ENCODE assay signal across 1 cellular context in the genomic region with DNA sequence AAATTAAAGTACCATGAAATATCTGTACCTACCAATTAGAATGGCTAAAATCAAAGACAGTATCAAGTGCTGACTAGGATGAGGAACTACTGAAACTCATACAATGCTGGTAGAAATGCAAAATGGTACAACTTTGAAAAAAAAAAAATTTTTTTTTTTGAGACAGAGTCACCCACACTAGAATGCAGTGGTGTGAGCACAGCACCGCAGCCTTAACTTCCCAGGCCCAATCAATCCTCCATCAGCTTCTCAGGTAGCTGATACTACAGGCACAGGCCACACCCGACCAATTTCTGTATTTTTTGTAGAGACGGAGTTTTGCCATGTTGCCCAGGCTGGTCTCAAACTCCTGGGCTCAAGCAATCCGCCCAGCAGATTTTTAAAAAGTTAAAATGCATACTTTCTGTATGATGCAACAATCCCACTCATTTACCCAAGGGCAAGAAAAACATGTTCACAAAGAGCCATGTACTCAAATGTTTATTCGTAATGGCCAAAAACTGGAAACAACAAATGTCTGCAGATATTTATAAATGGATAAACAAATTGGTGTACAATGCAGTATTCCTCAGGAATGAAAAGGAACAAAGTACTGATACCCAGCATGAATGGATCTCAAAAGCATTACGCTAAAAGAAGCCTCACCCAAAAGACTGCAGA.
A peak's percentile ranks its signal among the peaks of the same experiment; 100 is the strongest.
TF ChIP-seq lines count a peak whose summit lies in the region.

No MANE protein-coding gene starts in this region.

TF ChIP-seq in K562, 482 proteins besides CTCF, POLR2A, EP300 and RAD21 (continued from another document and continues in another):
- TF ChIP-seq, protein P1, sequence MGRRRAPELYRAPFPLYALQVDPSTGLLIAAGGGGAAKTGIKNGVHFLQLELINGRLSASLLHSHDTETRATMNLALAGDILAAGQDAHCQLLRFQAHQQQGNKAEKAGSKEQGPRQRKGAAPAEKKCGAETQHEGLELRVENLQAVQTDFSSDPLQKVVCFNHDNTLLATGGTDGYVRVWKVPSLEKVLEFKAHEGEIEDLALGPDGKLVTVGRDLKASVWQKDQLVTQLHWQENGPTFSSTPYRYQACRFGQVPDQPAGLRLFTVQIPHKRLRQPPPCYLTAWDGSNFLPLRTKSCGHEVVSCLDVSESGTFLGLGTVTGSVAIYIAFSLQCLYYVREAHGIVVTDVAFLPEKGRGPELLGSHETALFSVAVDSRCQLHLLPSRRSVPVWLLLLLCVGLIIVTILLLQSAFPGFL (CRISPR knock-in tag; IDR thresholded peaks at IDR 0.05) = no peak
- TF ChIP-seq MYBL2 (IDR thresholded peaks at IDR 0.05; ENCODE audit: low read depth) (0 out of 2 replicates have a peak, but pooled peaks have one; percentile 23), MYBL2 (CRISPR knock-in tag; IDR thresholded peaks at IDR 0.05; ENCODE audit: borderline replicate concordance) (no peak), GATAD2B (IDR thresholded peaks at IDR 0.05; ENCODE audit: borderline replicate concordance) (no peak), TAL1 (IDR thresholded peaks at IDR 0.05) (no peak), HNRNPLL (IDR thresholded peaks at IDR 0.05; ENCODE audit: low read depth, low read length, poor library complexity, severe bottlenecking) (no peak), ARHGAP35 (IDR thresholded peaks at IDR 0.05; ENCODE audit: partially characterized antibody) (no peak), ZFP36 (IDR thresholded peaks at IDR 0.05; ENCODE audit: low read depth, low read length, partially characterized antibody) (peak; percentile 57), ZSCAN29 (IDR thresholded peaks at IDR 0.05) (no peak), ESRRB (CRISPR knock-in tag; IDR thresholded peaks at IDR 0.05; ENCODE audit: borderline replicate concordance) (no peak), CEBPB (tag; IDR thresholded peaks at IDR 0.05) (peak; percentile 84), SMC3 (conservative IDR thresholded peaks at IDR 0.05; ENCODE audit: insufficient read depth, low read depth, low read length) (no peak), HDAC1 (IDR thresholded peaks at IDR 0.05) (no peak), CCNT2 (IDR thresholded peaks at IDR 0.05; ENCODE audit: borderline replicate concordance, extremely low read depth, insufficient read length, low read depth, low read length) (no peak), ZNF507 (tag; conservative IDR thresholded peaks at IDR 0.05) (no peak), RBM17 (IDR thresholded peaks at IDR 0.05; ENCODE audit: borderline replicate concordance, low read depth, low read length) (no peak), RNF2 (IDR thresholded peaks at IDR 0.05) (no peak), SLC30A9 (CRISPR knock-in tag; IDR thresholded peaks at IDR 0.05) (no peak), POLR3A (IDR thresholded peaks at IDR 0.05; ENCODE audit: borderline replicate concordance, extremely low read depth, insufficient read depth, insufficient read length) (no peak), ZNF316 (IDR thresholded peaks at IDR 0.05) (no peak), NFIX (CRISPR knock-in tag; IDR thresholded peaks at IDR 0.05; ENCODE audit: low read depth) (no peak), ZC3H8 (IDR thresholded peaks at IDR 0.05) (no peak), ZNF445 (CRISPR knock-in tag; IDR thresholded peaks at IDR 0.05; ENCODE audit: low read depth) (no peak), POLR2AphosphoS2 (IDR thresholded peaks at IDR 0.05; ENCODE audit: low read length) (no peak), TCF7L2 (IDR thresholded peaks at IDR 0.05; ENCODE audit: low read depth, low read length) (no peak), HNRNPK (IDR thresholded peaks at IDR 0.05; ENCODE audit: low read depth, low read length, poor library complexity, severe bottlenecking) (no peak)
- TF ChIP-seq, protein P2, sequence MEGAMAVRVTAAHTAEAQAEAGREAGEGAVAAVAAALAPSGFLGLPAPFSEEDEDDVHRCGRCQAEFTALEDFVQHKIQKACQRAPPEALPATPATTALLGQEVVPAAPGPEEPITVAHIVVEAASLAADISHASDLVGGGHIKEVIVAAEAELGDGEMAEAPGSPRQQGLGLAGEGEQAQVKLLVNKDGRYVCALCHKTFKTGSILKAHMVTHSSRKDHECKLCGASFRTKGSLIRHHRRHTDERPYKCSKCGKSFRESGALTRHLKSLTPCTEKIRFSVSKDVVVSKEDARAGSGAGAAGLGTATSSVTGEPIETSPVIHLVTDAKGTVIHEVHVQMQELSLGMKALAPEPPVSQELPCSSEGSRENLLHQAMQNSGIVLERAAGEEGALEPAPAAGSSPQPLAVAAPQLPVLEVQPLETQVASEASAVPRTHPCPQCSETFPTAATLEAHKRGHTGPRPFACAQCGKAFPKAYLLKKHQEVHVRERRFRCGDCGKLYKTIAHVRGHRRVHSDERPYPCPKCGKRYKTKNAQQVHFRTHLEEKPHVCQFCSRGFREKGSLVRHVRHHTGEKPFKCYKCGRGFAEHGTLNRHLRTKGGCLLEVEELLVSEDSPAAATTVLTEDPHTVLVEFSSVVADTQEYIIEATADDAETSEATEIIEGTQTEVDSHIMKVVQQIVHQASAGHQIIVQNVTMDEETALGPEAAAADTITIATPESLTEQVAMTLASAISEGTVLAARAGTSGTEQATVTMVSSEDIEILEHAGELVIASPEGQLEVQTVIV (CRISPR knock-in tag; IDR thresholded peaks at IDR 0.05; ENCODE audit: borderline replicate concordance) = no peak
- TF ChIP-seq, protein P3, sequence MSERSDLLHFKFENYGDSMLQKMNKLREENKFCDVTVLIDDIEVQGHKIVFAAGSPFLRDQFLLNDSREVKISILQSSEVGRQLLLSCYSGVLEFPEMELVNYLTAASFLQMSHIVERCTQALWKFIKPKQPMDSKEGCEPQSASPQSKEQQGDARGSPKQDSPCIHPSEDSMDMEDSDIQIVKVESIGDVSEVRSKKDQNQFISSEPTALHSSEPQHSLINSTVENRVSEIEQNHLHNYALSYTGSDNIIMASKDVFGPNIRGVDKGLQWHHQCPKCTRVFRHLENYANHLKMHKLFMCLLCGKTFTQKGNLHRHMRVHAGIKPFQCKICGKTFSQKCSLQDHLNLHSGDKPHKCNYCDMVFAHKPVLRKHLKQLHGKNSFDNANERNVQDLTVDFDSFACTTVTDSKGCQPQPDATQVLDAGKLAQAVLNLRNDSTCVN (CRISPR knock-in tag; IDR thresholded peaks at IDR 0.05) = no peak
- TF ChIP-seq, protein P4, sequence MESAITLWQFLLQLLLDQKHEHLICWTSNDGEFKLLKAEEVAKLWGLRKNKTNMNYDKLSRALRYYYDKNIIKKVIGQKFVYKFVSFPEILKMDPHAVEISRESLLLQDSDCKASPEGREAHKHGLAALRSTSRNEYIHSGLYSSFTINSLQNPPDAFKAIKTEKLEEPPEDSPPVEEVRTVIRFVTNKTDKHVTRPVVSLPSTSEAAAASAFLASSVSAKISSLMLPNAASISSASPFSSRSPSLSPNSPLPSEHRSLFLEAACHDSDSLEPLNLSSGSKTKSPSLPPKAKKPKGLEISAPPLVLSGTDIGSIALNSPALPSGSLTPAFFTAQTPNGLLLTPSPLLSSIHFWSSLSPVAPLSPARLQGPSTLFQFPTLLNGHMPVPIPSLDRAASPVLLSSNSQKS (CRISPR knock-in tag; IDR thresholded peaks at IDR 0.05) = no peak
- TF ChIP-seq, protein P5, sequence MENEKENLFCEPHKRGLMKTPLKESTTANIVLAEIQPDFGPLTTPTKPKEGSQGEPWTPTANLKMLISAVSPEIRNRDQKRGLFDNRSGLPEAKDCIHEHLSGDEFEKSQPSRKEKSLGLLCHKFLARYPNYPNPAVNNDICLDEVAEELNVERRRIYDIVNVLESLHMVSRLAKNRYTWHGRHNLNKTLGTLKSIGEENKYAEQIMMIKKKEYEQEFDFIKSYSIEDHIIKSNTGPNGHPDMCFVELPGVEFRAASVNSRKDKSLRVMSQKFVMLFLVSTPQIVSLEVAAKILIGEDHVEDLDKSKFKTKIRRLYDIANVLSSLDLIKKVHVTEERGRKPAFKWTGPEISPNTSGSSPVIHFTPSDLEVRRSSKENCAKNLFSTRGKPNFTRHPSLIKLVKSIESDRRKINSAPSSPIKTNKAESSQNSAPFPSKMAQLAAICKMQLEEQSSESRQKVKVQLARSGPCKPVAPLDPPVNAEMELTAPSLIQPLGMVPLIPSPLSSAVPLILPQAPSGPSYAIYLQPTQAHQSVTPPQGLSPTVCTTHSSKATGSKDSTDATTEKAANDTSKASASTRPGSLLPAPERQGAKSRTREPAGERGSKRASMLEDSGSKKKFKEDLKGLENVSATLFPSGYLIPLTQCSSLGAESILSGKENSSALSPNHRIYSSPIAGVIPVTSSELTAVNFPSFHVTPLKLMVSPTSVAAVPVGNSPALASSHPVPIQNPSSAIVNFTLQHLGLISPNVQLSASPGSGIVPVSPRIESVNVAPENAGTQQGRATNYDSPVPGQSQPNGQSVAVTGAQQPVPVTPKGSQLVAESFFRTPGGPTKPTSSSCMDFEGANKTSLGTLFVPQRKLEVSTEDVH (IDR thresholded peaks at IDR 0.05; ENCODE audit: low read depth, partially characterized antibody) = no peak
- TF ChIP-seq, protein P6, sequence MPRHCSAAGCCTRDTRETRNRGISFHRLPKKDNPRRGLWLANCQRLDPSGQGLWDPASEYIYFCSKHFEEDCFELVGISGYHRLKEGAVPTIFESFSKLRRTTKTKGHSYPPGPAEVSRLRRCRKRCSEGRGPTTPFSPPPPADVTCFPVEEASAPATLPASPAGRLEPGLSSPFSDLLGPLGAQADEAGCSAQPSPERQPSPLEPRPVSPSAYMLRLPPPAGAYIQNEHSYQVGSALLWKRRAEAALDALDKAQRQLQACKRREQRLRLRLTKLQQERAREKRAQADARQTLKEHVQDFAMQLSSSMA (CRISPR knock-in tag; IDR thresholded peaks at IDR 0.05) = no peak
- TF ChIP-seq, protein P7, sequence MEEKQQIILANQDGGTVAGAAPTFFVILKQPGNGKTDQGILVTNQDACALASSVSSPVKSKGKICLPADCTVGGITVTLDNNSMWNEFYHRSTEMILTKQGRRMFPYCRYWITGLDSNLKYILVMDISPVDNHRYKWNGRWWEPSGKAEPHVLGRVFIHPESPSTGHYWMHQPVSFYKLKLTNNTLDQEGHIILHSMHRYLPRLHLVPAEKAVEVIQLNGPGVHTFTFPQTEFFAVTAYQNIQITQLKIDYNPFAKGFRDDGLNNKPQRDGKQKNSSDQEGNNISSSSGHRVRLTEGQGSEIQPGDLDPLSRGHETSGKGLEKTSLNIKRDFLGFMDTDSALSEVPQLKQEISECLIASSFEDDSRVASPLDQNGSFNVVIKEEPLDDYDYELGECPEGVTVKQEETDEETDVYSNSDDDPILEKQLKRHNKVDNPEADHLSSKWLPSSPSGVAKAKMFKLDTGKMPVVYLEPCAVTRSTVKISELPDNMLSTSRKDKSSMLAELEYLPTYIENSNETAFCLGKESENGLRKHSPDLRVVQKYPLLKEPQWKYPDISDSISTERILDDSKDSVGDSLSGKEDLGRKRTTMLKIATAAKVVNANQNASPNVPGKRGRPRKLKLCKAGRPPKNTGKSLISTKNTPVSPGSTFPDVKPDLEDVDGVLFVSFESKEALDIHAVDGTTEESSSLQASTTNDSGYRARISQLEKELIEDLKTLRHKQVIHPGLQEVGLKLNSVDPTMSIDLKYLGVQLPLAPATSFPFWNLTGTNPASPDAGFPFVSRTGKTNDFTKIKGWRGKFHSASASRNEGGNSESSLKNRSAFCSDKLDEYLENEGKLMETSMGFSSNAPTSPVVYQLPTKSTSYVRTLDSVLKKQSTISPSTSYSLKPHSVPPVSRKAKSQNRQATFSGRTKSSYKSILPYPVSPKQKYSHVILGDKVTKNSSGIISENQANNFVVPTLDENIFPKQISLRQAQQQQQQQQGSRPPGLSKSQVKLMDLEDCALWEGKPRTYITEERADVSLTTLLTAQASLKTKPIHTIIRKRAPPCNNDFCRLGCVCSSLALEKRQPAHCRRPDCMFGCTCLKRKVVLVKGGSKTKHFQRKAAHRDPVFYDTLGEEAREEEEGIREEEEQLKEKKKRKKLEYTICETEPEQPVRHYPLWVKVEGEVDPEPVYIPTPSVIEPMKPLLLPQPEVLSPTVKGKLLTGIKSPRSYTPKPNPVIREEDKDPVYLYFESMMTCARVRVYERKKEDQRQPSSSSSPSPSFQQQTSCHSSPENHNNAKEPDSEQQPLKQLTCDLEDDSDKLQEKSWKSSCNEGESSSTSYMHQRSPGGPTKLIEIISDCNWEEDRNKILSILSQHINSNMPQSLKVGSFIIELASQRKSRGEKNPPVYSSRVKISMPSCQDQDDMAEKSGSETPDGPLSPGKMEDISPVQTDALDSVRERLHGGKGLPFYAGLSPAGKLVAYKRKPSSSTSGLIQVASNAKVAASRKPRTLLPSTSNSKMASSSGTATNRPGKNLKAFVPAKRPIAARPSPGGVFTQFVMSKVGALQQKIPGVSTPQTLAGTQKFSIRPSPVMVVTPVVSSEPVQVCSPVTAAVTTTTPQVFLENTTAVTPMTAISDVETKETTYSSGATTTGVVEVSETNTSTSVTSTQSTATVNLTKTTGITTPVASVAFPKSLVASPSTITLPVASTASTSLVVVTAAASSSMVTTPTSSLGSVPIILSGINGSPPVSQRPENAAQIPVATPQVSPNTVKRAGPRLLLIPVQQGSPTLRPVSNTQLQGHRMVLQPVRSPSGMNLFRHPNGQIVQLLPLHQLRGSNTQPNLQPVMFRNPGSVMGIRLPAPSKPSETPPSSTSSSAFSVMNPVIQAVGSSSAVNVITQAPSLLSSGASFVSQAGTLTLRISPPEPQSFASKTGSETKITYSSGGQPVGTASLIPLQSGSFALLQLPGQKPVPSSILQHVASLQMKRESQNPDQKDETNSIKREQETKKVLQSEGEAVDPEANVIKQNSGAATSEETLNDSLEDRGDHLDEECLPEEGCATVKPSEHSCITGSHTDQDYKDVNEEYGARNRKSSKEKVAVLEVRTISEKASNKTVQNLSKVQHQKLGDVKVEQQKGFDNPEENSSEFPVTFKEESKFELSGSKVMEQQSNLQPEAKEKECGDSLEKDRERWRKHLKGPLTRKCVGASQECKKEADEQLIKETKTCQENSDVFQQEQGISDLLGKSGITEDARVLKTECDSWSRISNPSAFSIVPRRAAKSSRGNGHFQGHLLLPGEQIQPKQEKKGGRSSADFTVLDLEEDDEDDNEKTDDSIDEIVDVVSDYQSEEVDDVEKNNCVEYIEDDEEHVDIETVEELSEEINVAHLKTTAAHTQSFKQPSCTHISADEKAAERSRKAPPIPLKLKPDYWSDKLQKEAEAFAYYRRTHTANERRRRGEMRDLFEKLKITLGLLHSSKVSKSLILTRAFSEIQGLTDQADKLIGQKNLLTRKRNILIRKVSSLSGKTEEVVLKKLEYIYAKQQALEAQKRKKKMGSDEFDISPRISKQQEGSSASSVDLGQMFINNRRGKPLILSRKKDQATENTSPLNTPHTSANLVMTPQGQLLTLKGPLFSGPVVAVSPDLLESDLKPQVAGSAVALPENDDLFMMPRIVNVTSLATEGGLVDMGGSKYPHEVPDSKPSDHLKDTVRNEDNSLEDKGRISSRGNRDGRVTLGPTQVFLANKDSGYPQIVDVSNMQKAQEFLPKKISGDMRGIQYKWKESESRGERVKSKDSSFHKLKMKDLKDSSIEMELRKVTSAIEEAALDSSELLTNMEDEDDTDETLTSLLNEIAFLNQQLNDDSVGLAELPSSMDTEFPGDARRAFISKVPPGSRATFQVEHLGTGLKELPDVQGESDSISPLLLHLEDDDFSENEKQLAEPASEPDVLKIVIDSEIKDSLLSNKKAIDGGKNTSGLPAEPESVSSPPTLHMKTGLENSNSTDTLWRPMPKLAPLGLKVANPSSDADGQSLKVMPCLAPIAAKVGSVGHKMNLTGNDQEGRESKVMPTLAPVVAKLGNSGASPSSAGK (IDR thresholded peaks at IDR 0.05) = no peak; the same call in 1 of the 2 replicates
- TF ChIP-seq, protein P8, sequence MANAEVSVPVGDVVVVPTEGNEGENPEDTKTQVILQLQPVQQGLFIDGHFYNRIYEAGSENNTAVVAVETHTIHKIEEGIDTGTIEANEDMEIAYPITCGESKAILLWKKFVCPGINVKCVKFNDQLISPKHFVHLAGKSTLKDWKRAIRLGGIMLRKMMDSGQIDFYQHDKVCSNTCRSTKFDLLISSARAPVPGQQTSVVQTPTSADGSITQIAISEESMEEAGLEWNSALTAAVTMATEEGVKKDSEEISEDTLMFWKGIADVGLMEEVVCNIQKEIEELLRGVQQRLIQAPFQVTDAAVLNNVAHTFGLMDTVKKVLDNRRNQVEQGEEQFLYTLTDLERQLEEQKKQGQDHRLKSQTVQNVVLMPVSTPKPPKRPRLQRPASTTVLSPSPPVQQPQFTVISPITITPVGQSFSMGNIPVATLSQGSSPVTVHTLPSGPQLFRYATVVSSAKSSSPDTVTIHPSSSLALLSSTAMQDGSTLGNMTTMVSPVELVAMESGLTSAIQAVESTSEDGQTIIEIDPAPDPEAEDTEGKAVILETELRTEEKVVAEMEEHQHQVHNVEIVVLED (CRISPR knock-in tag; IDR thresholded peaks at IDR 0.05) = no peak
